10 cellular contexts compared by ENCODE assay signal in the genomic region with DNA sequence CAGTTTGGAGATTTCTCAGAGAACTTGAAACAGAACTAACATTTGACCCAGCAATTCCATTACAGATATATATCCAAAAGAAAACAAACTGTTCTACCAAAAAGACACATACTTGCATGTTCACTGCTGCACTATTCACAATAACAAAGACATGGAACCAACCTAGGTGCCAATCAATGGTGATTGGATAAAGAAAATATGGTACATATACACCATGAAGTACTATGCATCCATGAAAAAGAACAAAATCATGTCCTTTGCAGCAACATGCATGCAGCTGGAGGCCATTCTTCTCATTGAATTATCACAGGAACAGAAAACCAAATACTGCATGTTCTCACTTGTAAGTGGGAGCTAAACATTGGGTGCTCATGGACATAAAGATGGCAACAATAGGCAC.
"Had no signal": no experiment of that assay in that cellular context is flagged by ENCODE, and none has a peak within 500 bp of the region (broad histone marks: within the 10 kb centered on the region; RNA-seq: fewer than 3 reads in every experiment).

No MANE protein-coding gene starts in this region.

- H3K4me3 Mint-ChIP-seq: GM23338, H9, HFFc6, IgD-negative memory B cell had no signal

- H3K4me3 ChIP-seq: GM23338 had no signal

- DNase-seq: H9, HCEC 1CT, HFFc6, KG1 had no signal

- H3K9me3 Mint-ChIP-seq: GM23338, H9, HFFc6, IgD-negative memory B cell had no signal

- FAIRE-seq: H1, H54, HepG2 had no signal

- ATAC-seq: GM23338, HepG2 had no signal

- H3K27ac Mint-ChIP-seq: GM23338, H9, HFFc6, IgD-negative memory B cell had no signal

- H3K4me2 ChIP-seq: GM23338 had no signal

- H3K27ac ChIP-seq: HL-60 had no signal
